12 cellular contexts compared by ENCODE assay signal in the genomic region with DNA sequence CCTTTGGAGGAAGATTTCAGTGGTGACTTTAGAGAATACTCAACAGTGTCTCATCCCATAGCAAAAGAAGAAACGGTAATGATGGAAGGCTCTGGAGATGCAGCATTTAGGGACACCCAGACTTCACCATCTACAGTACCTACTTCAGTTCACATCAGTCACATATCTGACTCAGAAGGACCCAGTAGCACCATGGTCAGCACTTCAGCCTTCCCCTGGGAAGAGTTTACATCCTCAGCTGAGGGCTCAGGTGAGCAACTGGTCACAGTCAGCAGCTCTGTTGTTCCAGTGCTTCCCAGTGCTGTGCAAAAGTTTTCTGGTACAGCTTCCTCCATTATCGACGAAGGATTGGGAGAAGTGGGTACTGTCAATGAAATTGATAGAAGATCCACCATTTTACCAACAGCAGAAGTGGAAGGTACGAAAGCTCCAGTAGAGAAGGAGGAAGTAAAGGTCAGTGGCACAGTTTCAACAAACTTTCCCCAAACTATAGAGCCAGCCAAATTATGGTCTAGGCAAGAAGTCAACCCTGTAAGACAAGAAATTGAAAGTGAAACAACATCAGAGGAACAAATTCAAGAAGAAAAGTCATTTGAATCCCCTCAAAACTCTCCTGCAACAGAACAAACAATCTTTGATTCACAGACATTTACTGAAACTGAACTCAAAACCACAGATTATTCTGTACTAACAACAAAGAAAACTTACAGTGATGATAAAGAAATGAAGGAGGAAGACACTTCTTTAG.
A peak's percentile ranks its signal among the peaks of the same experiment; 100 is the strongest.
DNase-seq lines count a peak whose midpoint lies in the region; ATAC-seq, FAIRE-seq and TF ChIP-seq lines count a peak whose summit lies in the region.
"Had no signal": no experiment of that assay in that cellular context is flagged by ENCODE, and none has a peak within 500 bp of the region (broad histone marks: within the 10 kb centered on the region; RNA-seq: fewer than 3 reads in every experiment).

No MANE protein-coding gene starts in this region.

- intact Hi-C loops in GM12878 (cut with micrococcal nuclease; ENCODE audit: unreplicated experiment) (no loop called here), testis (cut with DNase I; ENCODE audit: low total_unique reads) (no loop called here)

- POLR2A ChIA-PET in GM12878 (lab: Charles Lee): interaction anchor here (0.6 kb wide), 1 partner anchor 10 kb away, joined by 3 read pairs; no protein-coding TSS in a partner anchor

- H4K20me1 ChIP-seq in GM12878 (ENCODE audit: control insufficient read depth, insufficient read depth): no peaks in the 10 kb centered on the region

- no TSS peak for BruUV-seq in GM12878 (replicated peaks; lab: Mats Ljungman, UMichigan)

- ATAC-seq in GM18870 (IDR thresholded peaks at IDR 0.05; ENCODE audit: unreplicated experiment): peak; percentile 95
- ATAC-seq in GM21717 (IDR thresholded peaks at IDR 0.05; ENCODE audit: unreplicated experiment): peak; percentile 87
- peak; percentile 89 for ATAC-seq in HG03378 (IDR thresholded peaks at IDR 0.05; ENCODE audit: unreplicated experiment)
- peak; percentile 72 for ATAC-seq in GM12878

- H3K27me3 ChIP-seq in GM12878 (replicated peaks in 1 of 2; ENCODE audit: control insufficient read depth in 2 of 2, insufficient read depth in 2 of 2, low read length in 1 of 2) (no peaks in the 10 kb centered on the region; a peak in 1 of 4 replicates), testis (no peaks in the 10 kb centered on the region)
- H3K27me3 ChIP-seq: SJSA1 had no signal

- FAIRE-seq in GM12878 (lab: Jason Lieb, UNC): peak; percentile 38
- FAIRE-seq: endothelial cell of umbilical vein had no signal

- H3K4me2 ChIP-seq in GM12878 (ENCODE audit: control insufficient read depth, insufficient read depth): peak overlapping the region; percentile 46; the same call in 1 of the 2 replicates

- no peaks in the 10 kb centered on the region; the same call in 2 of the 3 replicates for H3K9me3 ChIP-seq in GM12878 (replicated peaks; ENCODE audit: control insufficient read depth, insufficient read depth, low read length)
- no peaks in the 10 kb centered on the region for H3K9me3 ChIP-seq in testis
- H3K9me3 ChIP-seq: left ventricle myocardium inferior, SJSA1 had no signal

- no peak for TF ChIP-seq EP300 in GM12878 (IDR thresholded peaks at IDR 0.05; ENCODE audit: borderline replicate concordance in 1 of 2, control insufficient read depth in 1 of 2, low read depth in 2 of 2, low read length in 2 of 2)

- peak overlapping the region; percentile 33; the same call in 1 of the 2 replicates for H2AFZ ChIP-seq in GM12878 (ENCODE audit: control insufficient read depth, low read depth, low read length)

- H3K4me3 ChIP-seq in GM12878 (no peak overlapping the region), testis (no peak overlapping the region)
- H3K4me3 ChIP-seq: left ventricle myocardium inferior, SJSA1 had no signal

- CTCF ChIA-PET in GM12878 (lab: Yijun Ruan, JAX): interaction anchor here (0.6 to 1.2 kb wide), 3 partner anchors 28 to 1255 kb away, joined by 3 read pairs; no protein-coding TSS in a partner anchor

- no peak overlapping the region for H3K27ac ChIP-seq in GM12878 (ENCODE audit: control insufficient read depth, insufficient read depth)
- no peak overlapping the region for H3K27ac ChIP-seq in testis
- H3K27ac ChIP-seq: left ventricle myocardium inferior, SJSA1 had no signal

- H3K4me1 ChIP-seq in GM12878 (ENCODE audit: control insufficient read depth, insufficient read depth, low read length) (no peaks in the 10 kb centered on the region; the same call in 1 of the 2 replicates), testis (no peaks in the 10 kb centered on the region)
- H3K4me1 ChIP-seq: left ventricle myocardium inferior, SJSA1 had no signal

- WGBS in GM12878 (ENCODE audit: insufficient coverage, insufficient replicate concordance, low lambda C conversion rate, missing lambda C conversion rate): 64% methylated on average over 4 of the region's 4 CpGs
- 84 to 86% methylated on average over 4 of the region's 4 CpGs for WGBS in testis, 2 donors

- no peak overlapping the region for H3K9ac ChIP-seq in GM12878 (ENCODE audit: control insufficient read depth, insufficient read depth, low read length)

- RAD21 ChIA-PET in GM12878 (lab: Charles Lee; ENCODE audit: unreplicated experiment): no interaction called here

- SMC1A ChIA-PET in GM12878 (lab: Charles Lee; ENCODE audit: uncharacterized antibody, unreplicated experiment): no interaction called here

- H3K79me2 ChIP-seq in GM12878 (ENCODE audit: control insufficient read depth, insufficient read depth, low read length): no peaks in the 10 kb centered on the region

- in situ Hi-C loops in GM12878 (cut with MboI): no loop called here

- DNase-seq in GM12878 (ENCODE audit: low read depth, low spot score) (peak; percentile 19), ureter (ENCODE audit: low spot score) (no peak), NCI-H2196 (lab: John Stamatoyannopoulos, UW; ENCODE audit: unreplicated experiment) (no peak), testis (no peak), COLO829 (ENCODE audit: low spot score) (no peak)
- DNase-seq: left ventricle myocardium inferior, substantia nigra had no signal

- TF ChIP-seq RAD21 in GM12878 (IDR thresholded peaks at IDR 0.05; ENCODE audit: insufficient read depth, low read depth, low read length): no peak

- TF ChIP-seq CTCF in GM12878 (IDR thresholded peaks at IDR 0.05 in 2 of 3, conservative IDR thresholded peaks at IDR 0.05 in 1 of 3; ENCODE audit: control insufficient read depth in 2 of 3, extremely low read depth in 1 of 3, insufficient read depth in 1 of 3, low read depth in 3 of 3, low read length in 3 of 3) (no peak), testis (IDR thresholded peaks at IDR 0.05) (no peak)

- H3K36me3 ChIP-seq in GM12878 (ENCODE audit: control insufficient read depth in 2 of 2, insufficient read depth in 2 of 2, low read length in 1 of 2) (no peaks in the 10 kb centered on the region), testis (ENCODE audit: low read depth, missing control alignments) (no peaks in the 10 kb centered on the region)
- H3K36me3 ChIP-seq: left ventricle myocardium inferior had no signal

- TF ChIP-seq POLR2A in GM12878 (IDR thresholded peaks at IDR 0.05; ENCODE audit: low read depth, low read length) (no peak), testis (IDR thresholded peaks at IDR 0.05) (no peak)

TF ChIP-seq in GM12878, 131 proteins besides CTCF, POLR2A, EP300 and RAD21:
- TF ChIP-seq BRCA1 (IDR thresholded peaks at IDR 0.05; ENCODE audit: low read depth, low read length) (no peak), MYB (IDR thresholded peaks at IDR 0.05; ENCODE audit: borderline replicate concordance, low read depth, low read length) (no peak), RUNX3 (IDR thresholded peaks at IDR 0.05; ENCODE audit: low read length) (peak; percentile 50; the same call in 1 of the 2 replicates), IKZF2 (IDR thresholded peaks at IDR 0.05) (0 out of 4 replicates have a peak, but pooled peaks of 1 of the 2 experiments have one; percentile 15)
- TF ChIP-seq, protein P1, sequence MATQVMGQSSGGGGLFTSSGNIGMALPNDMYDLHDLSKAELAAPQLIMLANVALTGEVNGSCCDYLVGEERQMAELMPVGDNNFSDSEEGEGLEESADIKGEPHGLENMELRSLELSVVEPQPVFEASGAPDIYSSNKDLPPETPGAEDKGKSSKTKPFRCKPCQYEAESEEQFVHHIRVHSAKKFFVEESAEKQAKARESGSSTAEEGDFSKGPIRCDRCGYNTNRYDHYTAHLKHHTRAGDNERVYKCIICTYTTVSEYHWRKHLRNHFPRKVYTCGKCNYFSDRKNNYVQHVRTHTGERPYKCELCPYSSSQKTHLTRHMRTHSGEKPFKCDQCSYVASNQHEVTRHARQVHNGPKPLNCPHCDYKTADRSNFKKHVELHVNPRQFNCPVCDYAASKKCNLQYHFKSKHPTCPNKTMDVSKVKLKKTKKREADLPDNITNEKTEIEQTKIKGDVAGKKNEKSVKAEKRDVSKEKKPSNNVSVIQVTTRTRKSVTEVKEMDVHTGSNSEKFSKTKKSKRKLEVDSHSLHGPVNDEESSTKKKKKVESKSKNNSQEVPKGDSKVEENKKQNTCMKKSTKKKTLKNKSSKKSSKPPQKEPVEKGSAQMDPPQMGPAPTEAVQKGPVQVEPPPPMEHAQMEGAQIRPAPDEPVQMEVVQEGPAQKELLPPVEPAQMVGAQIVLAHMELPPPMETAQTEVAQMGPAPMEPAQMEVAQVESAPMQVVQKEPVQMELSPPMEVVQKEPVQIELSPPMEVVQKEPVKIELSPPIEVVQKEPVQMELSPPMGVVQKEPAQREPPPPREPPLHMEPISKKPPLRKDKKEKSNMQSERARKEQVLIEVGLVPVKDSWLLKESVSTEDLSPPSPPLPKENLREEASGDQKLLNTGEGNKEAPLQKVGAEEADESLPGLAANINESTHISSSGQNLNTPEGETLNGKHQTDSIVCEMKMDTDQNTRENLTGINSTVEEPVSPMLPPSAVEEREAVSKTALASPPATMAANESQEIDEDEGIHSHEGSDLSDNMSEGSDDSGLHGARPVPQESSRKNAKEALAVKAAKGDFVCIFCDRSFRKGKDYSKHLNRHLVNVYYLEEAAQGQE (IDR thresholded peaks at IDR 0.05; ENCODE audit: low read depth, low read length): peak; percentile 75; the same call in 1 of the 2 replicates
